7 cellular contexts compared by ENCODE assay signal in the genomic region with DNA sequence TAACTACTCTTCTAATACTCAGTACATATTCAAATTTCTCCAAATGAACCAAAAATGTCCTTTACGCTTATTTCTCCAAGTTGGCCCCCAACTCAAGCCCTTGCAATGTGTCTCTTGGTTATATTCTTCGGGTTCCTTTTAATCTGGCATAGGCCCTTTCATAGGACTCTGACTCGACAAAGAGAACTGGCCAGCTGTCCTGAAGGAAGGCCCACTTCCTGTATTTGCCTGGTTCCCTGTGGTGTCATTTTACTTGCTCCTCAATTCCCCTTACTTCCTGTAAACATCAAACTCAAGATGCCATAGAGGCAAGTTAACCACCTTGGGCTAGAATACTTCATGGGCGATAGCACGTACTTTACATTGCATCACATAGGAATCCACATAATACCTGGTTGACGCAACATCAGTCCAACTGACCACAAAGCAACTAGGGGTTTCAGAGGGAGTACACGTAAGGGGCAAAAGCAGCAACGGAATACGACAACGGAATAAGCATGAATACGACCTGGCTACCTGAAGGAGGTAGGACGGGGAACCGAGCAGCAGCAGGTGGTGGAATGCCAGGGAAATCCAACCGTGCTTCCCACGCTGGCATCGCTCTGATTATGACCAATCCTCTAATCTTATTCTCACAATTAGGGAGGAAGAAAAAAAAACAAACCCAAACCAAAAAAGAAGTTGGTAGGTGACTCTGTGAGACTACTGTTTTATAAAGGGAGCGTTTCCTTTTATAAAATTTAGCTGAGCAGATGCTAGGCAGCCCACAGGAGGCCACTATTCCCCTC. TPM values are rescaled to one million over a fixed set of nuclear protein-coding genes. Genes with fewer than 3 reads are reported as not detected.
DNase-seq lines count a peak whose midpoint lies in the region; ATAC-seq and TF ChIP-seq lines count a peak whose summit lies in the region.

No MANE protein-coding gene starts in this region.

- H3K79me2 ChIP-seq in DOHH2 (ENCODE audit: control insufficient read depth, low read length) (peaks cover 49% of the 10 kb centered on the region), trophoblast cell (ENCODE audit: control insufficient read depth, insufficient read depth, low read length, poor library complexity) (peaks cover 10% of the 10 kb centered on the region)

- peak overlapping the region; percentile 48 for H3K18ac ChIP-seq in trophoblast cell (ENCODE audit: low read length)

- H3K79me1 ChIP-seq in trophoblast cell (ENCODE audit: low read length), result peaks cover 12% of the 10 kb centered on the region

- peak overlapping the region; percentile 74 for H3K4me2 ChIP-seq in DOHH2 (ENCODE audit: low read length)
- H3K4me2 ChIP-seq in trophoblast cell (ENCODE audit: low read length), result peak overlapping the region; percentile 65

- no peaks in the 10 kb centered on the region for H3F3A ChIP-seq in DOHH2 (ENCODE audit: control insufficient read depth, insufficient read depth)

- H3K27me3 ChIP-seq in DOHH2 (ENCODE audit: control insufficient read depth, low read length) (no peaks in the 10 kb centered on the region), trophoblast cell (ENCODE audit: insufficient read depth, low read length) (no peaks in the 10 kb centered on the region)

- peaks cover 21% of the 10 kb centered on the region; the same call in 1 of the 2 replicates for H4K20me1 ChIP-seq in DOHH2 (ENCODE audit: control insufficient read depth, insufficient read depth, low read depth, low read length)

- H3K14ac ChIP-seq in trophoblast cell (ENCODE audit: low read length), result peak overlapping the region; percentile 48

- peak overlapping the region; percentile 45 for H3K27ac ChIP-seq in DOHH2 (ENCODE audit: low read depth, low read length)
- H3K27ac ChIP-seq in VCaP, result peak overlapping the region; percentile 94
- peak overlapping the region; percentile 49 for H3K27ac ChIP-seq in trophoblast cell (ENCODE audit: low read depth, low read length)

- H3K4me3 ChIP-seq in DOHH2 (ENCODE audit: low read length) (peak overlapping the region; percentile 87), trophoblast cell (ENCODE audit: low read depth, low read length) (peak overlapping the region; percentile 38)
- H3K4me3 ChIP-seq in Jurkat, Clone E6-1 (ENCODE audit: low read length), result peak overlapping the region; percentile 61

- peak overlapping the region; percentile 69 for H2AK5ac ChIP-seq in trophoblast cell (ENCODE audit: low read length)

- TF ChIP-seq CTCF in DOHH2 (IDR thresholded peaks at IDR 0.05; ENCODE audit: low read depth, low read length, poor library complexity, severe bottlenecking) (no peak), VCaP (conservative IDR thresholded peaks at IDR 0.05) (no peak)

- peak overlapping the region; percentile 93 for H2AFZ ChIP-seq in trophoblast cell (ENCODE audit: insufficient read depth, low read length, poor library complexity)

- no peak for ATAC-seq in HG03039 (IDR thresholded peaks at IDR 0.05; ENCODE audit: unreplicated experiment)

- peak overlapping the region; percentile 78 for H2BK12ac ChIP-seq in trophoblast cell (ENCODE audit: low read length)

- H4K12ac ChIP-seq in trophoblast cell (ENCODE audit: low read depth, low read length), result peak overlapping the region; percentile 9

- peak overlapping the region; percentile 67 for H4K91ac ChIP-seq in trophoblast cell (ENCODE audit: low read depth, low read length)

- peak overlapping the region; percentile 22 for H3K4ac ChIP-seq in trophoblast cell (ENCODE audit: low read depth, low read length)

- H3K4me1 ChIP-seq in DOHH2 (ENCODE audit: control insufficient read depth, low read length) (peaks cover 35% of the 10 kb centered on the region), trophoblast cell (ENCODE audit: control insufficient read depth in 1 of 2, insufficient read depth in 2 of 2, low read length in 2 of 2) (peaks cover 0 to 5% of the 10 kb centered on the region in 2 experiments)

- H3K36me3 ChIP-seq in DOHH2 (ENCODE audit: control insufficient read depth, low read length) (peaks cover 37% of the 10 kb centered on the region), trophoblast cell (ENCODE audit: control insufficient read depth in 1 of 2, insufficient read depth in 2 of 2, low read length in 2 of 2) (no peaks in the 10 kb centered on the region)

- no peaks in the 10 kb centered on the region for H3K9me2 ChIP-seq in DOHH2 (replicated peaks; ENCODE audit: control insufficient read depth, low read length)

- peak overlapping the region; percentile 39 for H2BK120ac ChIP-seq in trophoblast cell (ENCODE audit: insufficient read depth, low read length, poor library complexity)

- H3K9ac ChIP-seq in trophoblast cell (ENCODE audit: low read length), result no peak overlapping the region

- DNase-seq in Jurkat, Clone E6-1 (ENCODE audit: low read depth, low spot score), result no peak
- DNase-seq in fibroblast of peridontal ligament (ENCODE audit: extremely low read depth), result peak; percentile 5
- DNase-seq in trophoblast cell, result peak; percentile 84 to 97
- DNase-seq in NK-92 treated with Interleukin-12 subunit alpha and Interleukin-12 subunit beta, amount 100 ng/mL, for 24 hours (lab: John Stamatoyannopoulos, UW), result no peak

- WGBS in trophoblast cell (ENCODE audit: extremely low coverage, insufficient coverage, insufficient read length), result no CpG with 5 or more reads among the region's 17 CpGs

- peak overlapping the region; percentile 42 for H2BK5ac ChIP-seq in trophoblast cell (ENCODE audit: low read depth, low read length, poor library complexity)

- H3K23ac ChIP-seq in trophoblast cell (ENCODE audit: low read length), result no peak overlapping the region

- H4K8ac ChIP-seq in trophoblast cell (ENCODE audit: low read depth, low read length), result peak overlapping the region; percentile 85

- peaks cover 29% of the 10 kb centered on the region for H3K9me3 ChIP-seq in DOHH2 (ENCODE audit: control insufficient read depth, insufficient read depth, low read length)
- peaks cover 8% of the 10 kb centered on the region for H3K9me3 ChIP-seq in trophoblast cell (ENCODE audit: insufficient read depth, low read depth, low read length)

RNA-seq across cellular contexts. Expression of gene GORASP2, which starts 0.8 kb away (rescaled TPM):
- polyA plus RNA-seq in Jurkat, Clone E6-1 (2012; ENCODE audit: insufficient read depth, insufficient read length), result 74.3 TPM
- 158 and 169 TPM in 2 replicates for polyA plus RNA-seq in trophoblast cell (2013)

Comparison
In these comparisons a context has a peak if more than half of its experiments do, and no peak if none do; other contexts are left out.
1. DNase-seq: peak in fibroblast of peridontal ligament (single experiment) and trophoblast cell (2 of 2); none in Jurkat, Clone E6-1 (single experiment) and NK-92 treated with Interleukin-12 subunit alpha and Interleukin-12 subunit beta, amount 100 ng/mL, for 24 hours (single experiment).
2. Peak in every context shown above with its lines, with median percentiles within 50 percentile points of each other: H3K27ac ChIP-seq and H3K4me3 ChIP-seq.